In genomic region chr15:98823012-98823458, GRCh38 we compare ENCODE assay signal across 1 cellular context.
TF ChIP-seq lines count a peak whose summit lies in the region.

No MANE protein-coding gene starts in this region.

TF ChIP-seq in H1, 55 proteins besides CTCF, POLR2A, EP300 and RAD21 (continued from another document):
- TF ChIP-seq CHD7 (IDR thresholded peaks at IDR 0.05; ENCODE audit: insufficient replicate concordance, low read length) (peak; percentile 88), CHD2 (IDR thresholded peaks at IDR 0.05; ENCODE audit: low read length) (no peak), KDM4A (IDR thresholded peaks at IDR 0.05; ENCODE audit: low read depth, low read length, severe bottlenecking) (no peak), SIRT6 (IDR thresholded peaks at IDR 0.05; ENCODE audit: low read length) (no peak), POU5F1 (IDR thresholded peaks at IDR 0.05; ENCODE audit: low read depth, low read length) (no peak), SUZ12 (IDR thresholded peaks at IDR 0.05; ENCODE audit: low read length) (no peak), BACH1 (IDR thresholded peaks at IDR 0.05; ENCODE audit: low read length) (no peak), MAFK (IDR thresholded peaks at IDR 0.05; ENCODE audit: low read depth, low read length) (peak; percentile 19; the same call in 1 of the 2 replicates), YY1 (IDR thresholded peaks at IDR 0.05; ENCODE audit: low read depth, low read length) (no peak), PHF8 (conservative IDR thresholded peaks at IDR 0.05; ENCODE audit: low read depth, low read length) (no peak), USF2 (IDR thresholded peaks at IDR 0.05; ENCODE audit: low read length) (peak; percentile 70), RNF2 (IDR thresholded peaks at IDR 0.05; ENCODE audit: borderline replicate concordance, low read depth, low read length, missing control alignments, poor library complexity, severe bottlenecking) (no peak), TAF1 (IDR thresholded peaks at IDR 0.05; ENCODE audit: low read depth, low read length) (peak; percentile 32; the same call in 1 of the 2 replicates), KDM5A (IDR thresholded peaks at IDR 0.05; ENCODE audit: low read length) (no peak), RBBP5 (IDR thresholded peaks at IDR 0.05; ENCODE audit: borderline replicate concordance, low read depth, low read length) (no peak), GABPA (IDR thresholded peaks at IDR 0.05; ENCODE audit: borderline replicate concordance, insufficient read depth, low read length) (no peak), RXRA (IDR thresholded peaks at IDR 0.05; ENCODE audit: insufficient read depth, low read depth, low read length) (no peak), CEBPB (IDR thresholded peaks at IDR 0.05; ENCODE audit: low read depth, low read length) (no peak), CBX5 (IDR thresholded peaks at IDR 0.05; ENCODE audit: low read depth, low read length) (no peak), CBX8 (IDR thresholded peaks at IDR 0.05; ENCODE audit: borderline replicate concordance, low read depth, low read length) (no peak), KDM1A (IDR thresholded peaks at IDR 0.05; ENCODE audit: borderline replicate concordance, low read length) (no peak), TBP (IDR thresholded peaks at IDR 0.05; ENCODE audit: low read depth, low read length) (no peak), SP1 (IDR thresholded peaks at IDR 0.05; ENCODE audit: low read depth, low read length) (0 out of 2 replicates have a peak, but pooled peaks have one; percentile 12), HDAC2 (IDR thresholded peaks at IDR 0.05; ENCODE audit: borderline replicate concordance in 1 of 2, low read depth in 2 of 2, low read length in 2 of 2) (no peak), POLR2AphosphoS5 (IDR thresholded peaks at IDR 0.05; ENCODE audit: low read depth, low read length) (no peak), SAP30 (IDR thresholded peaks at IDR 0.05; ENCODE audit: insufficient read depth, insufficient replicate concordance, low read length) (no peak), MAX (IDR thresholded peaks at IDR 0.05) (peak; percentile 86), BRCA1 (IDR thresholded peaks at IDR 0.05; ENCODE audit: low read depth, low read length) (no peak), CHD1 (IDR thresholded peaks at IDR 0.05; ENCODE audit: low read depth, low read length) (no peak), ASH2L (IDR thresholded peaks at IDR 0.05; ENCODE audit: low read length) (no peak), SIN3A (conservative IDR thresholded peaks at IDR 0.05 in 1 of 2, IDR thresholded peaks at IDR 0.05 in 1 of 2; ENCODE audit: low read depth in 1 of 2, low read length in 2 of 2) (peak in 1 of 2 experiments; percentile 67; a peak in 1 of 4 replicates), JUND (IDR thresholded peaks at IDR 0.05; ENCODE audit: low read length) (peak; percentile 73), ZNF274 (IDR thresholded peaks at IDR 0.05; ENCODE audit: borderline replicate concordance, extremely low read depth, low read length) (no peak), SP2 (IDR thresholded peaks at IDR 0.05; ENCODE audit: low read length) (no peak), NRF1 (IDR thresholded peaks at IDR 0.05; ENCODE audit: low read depth, low read length) (no peak), SIX5 (IDR thresholded peaks at IDR 0.05; ENCODE audit: low read depth, low read length) (no peak), SP4 (IDR thresholded peaks at IDR 0.05; ENCODE audit: low read length) (no peak), EGR1 (IDR thresholded peaks at IDR 0.05; ENCODE audit: borderline replicate concordance, low read depth, low read length) (no peak), EZH2 (IDR thresholded peaks at IDR 0.05; ENCODE audit: low read depth, low read length, severe bottlenecking) (no peak), FOSL1 (IDR thresholded peaks at IDR 0.05; ENCODE audit: insufficient read depth, low read depth, low read length) (no peak), JUN (IDR thresholded peaks at IDR 0.05; ENCODE audit: low read depth, low read length) (peak; percentile 34; the same call in 1 of the 2 replicates), GTF2F1 (IDR thresholded peaks at IDR 0.05; ENCODE audit: borderline replicate concordance, low read depth, low read length) (no peak), CTBP2 (IDR thresholded peaks at IDR 0.05; ENCODE audit: borderline replicate concordance, insufficient read depth, insufficient read length, low read length) (no peak), BCL11A (IDR thresholded peaks at IDR 0.05; ENCODE audit: low read depth in 2 of 2, low read length in 2 of 2) (no peak), TCF12 (IDR thresholded peaks at IDR 0.05; ENCODE audit: low read depth, low read length) (no peak)
- TF ChIP-seq, protein P1, sequence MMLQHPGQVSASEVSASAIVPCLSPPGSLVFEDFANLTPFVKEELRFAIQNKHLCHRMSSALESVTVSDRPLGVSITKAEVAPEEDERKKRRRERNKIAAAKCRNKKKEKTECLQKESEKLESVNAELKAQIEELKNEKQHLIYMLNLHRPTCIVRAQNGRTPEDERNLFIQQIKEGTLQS (IDR thresholded peaks at IDR 0.05; ENCODE audit: insufficient read depth, low read depth, low read length) = no peak
- TF ChIP-seq, protein P2, sequence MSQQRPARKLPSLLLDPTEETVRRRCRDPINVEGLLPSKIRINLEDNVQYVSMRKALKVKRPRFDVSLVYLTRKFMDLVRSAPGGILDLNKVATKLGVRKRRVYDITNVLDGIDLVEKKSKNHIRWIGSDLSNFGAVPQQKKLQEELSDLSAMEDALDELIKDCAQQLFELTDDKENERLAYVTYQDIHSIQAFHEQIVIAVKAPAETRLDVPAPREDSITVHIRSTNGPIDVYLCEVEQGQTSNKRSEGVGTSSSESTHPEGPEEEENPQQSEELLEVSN (IDR thresholded peaks at IDR 0.05) = peak; percentile 94
- TF ChIP-seq, protein P3, sequence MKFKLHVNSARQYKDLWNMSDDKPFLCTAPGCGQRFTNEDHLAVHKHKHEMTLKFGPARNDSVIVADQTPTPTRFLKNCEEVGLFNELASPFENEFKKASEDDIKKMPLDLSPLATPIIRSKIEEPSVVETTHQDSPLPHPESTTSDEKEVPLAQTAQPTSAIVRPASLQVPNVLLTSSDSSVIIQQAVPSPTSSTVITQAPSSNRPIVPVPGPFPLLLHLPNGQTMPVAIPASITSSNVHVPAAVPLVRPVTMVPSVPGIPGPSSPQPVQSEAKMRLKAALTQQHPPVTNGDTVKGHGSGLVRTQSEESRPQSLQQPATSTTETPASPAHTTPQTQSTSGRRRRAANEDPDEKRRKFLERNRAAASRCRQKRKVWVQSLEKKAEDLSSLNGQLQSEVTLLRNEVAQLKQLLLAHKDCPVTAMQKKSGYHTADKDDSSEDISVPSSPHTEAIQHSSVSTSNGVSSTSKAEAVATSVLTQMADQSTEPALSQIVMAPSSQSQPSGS (IDR thresholded peaks at IDR 0.05; ENCODE audit: low read length) = peak; percentile 99
